23 cellular contexts compared by ENCODE assay signal in genomic region chr2:158810761-158811470, GRCh38. TPM values are rescaled to one million over a fixed set of nuclear protein-coding genes. Genes with fewer than 3 reads are reported as not detected.
"Had no signal": no experiment of that assay in that cellular context is flagged by ENCODE, and none has a peak within 500 bp of the region (broad histone marks: within the 10 kb centered on the region; RNA-seq: fewer than 3 reads in every experiment).

No MANE protein-coding gene starts in this region.

- H3K4me1 ChIP-seq: breast epithelium, prostate gland, upper lobe of left lung had no signal

- H3K36me3 ChIP-seq: breast epithelium, esophagus muscularis mucosa, prostate gland, right atrium auricular region, upper lobe of left lung had no signal

- DNase-seq: activated CD4-positive, alpha-beta T cell treated with anti-CD3 and anti-CD28 coated beads, Interleukin-2, amount 10 ng/mL, durations not matched to agents 24 days and 14 days; activated CD8-positive, alpha-beta T cell treated with anti-CD3 and anti-CD28 coated beads for 36 hours; activated naive CD4-positive, alpha-beta T cell treated with anti-CD3 and anti-CD28 coated beads, Interleukin-2, amount 10 ng/mL, durations not matched to agents 7 days and 5 days; activated T-cell treated with anti-CD3 and anti-CD28 coated beads, Interleukin-2, amount 50 U/mL, for 1 hour; effector CD4-positive, alpha-beta T cell; foreskin keratinocyte; glutamatergic neuron; hippocampal formation; left colon; midbrain; occipital lobe; small intestine; stimulated activated CD4-positive, alpha-beta T cell treated with anti-CD3 and anti-CD28 coated beads, Interleukin-15, amount 100 ng/mL, for 24 hours; stimulated activated CD4-positive, alpha-beta T cell treated with anti-CD3 and anti-CD28 coated beads, Interleukin-2, amount 100 ng/mL, for 48 hours; stimulated activated naive CD8-positive, alpha-beta T cell treated with anti-CD3 and anti-CD28 coated beads, Interleukin-15, amount 100 ng/mL, for 72 hours; upper lobe of left lung had no signal

- H3K4me3 ChIP-seq: breast epithelium, esophagus muscularis mucosa, lung, prostate gland, right atrium auricular region, upper lobe of left lung had no signal

- ATAC-seq: activated CD8-positive, alpha-beta T cell treated with anti-CD3 and anti-CD28 coated beads for 36 hours; foreskin keratinocyte; left colon; stimulated activated naive CD8-positive, alpha-beta T cell treated with anti-CD3 and anti-CD28 coated beads, Interleukin-15, amount 100 ng/mL, for 72 hours had no signal

- H3K9me3 ChIP-seq: breast epithelium, esophagus muscularis mucosa, prostate gland, right atrium auricular region, upper lobe of left lung had no signal

- H3K27ac ChIP-seq: breast epithelium, esophagus muscularis mucosa, foreskin keratinocyte, prostate gland, right atrium auricular region, upper lobe of left lung had no signal

- H3K27me3 ChIP-seq: breast epithelium, esophagus muscularis mucosa, right atrium auricular region, upper lobe of left lung had no signal

RNA-seq across cellular contexts. Expression of gene DAPL1, which starts 15.8 kb away (rescaled TPM):
- total RNA-seq: activated CD4-positive, alpha-beta T cell treated with anti-CD3 and anti-CD28 coated beads, Interleukin-2, amount 10 ng/mL, durations not matched to agents 24 days and 14 days; activated CD8-positive, alpha-beta T cell treated with anti-CD3 and anti-CD28 coated beads for 36 hours; astrocyte; breast epithelium; esophagus muscularis mucosa; left colon; lung; occipital lobe; right atrium auricular region; T-helper 1 cell treated with Interleukin-12 subunit alpha and Interleukin-12 subunit beta and Interleukin-4 antibody, amounts not matched to agents 30 ng/mL and 1 ng/mL, for 36 hours had no signal
